Comparison of ENCODE assay signal across 23 cellular contexts in the genomic region with DNA sequence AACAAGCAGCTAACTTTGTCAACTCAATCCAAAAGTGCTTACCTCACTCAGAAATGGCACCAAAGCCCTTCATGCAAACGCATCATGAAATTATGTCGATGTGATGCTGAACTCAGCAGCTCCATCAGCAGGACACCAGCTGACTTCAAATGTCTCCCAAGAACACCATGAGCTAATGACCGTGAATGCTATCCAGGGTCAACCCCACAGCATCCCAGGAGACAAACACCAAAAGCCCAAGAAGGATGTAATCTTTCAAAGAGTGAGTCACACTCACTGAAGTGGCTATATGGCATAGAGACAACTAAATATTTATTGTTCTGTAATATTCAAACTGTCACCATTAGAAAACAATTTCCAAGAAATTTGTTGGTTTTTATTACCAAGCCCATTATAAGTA.
A peak's percentile ranks its signal among the peaks of the same experiment; 100 is the strongest.
DNase-seq lines count a peak whose midpoint lies in the region; FAIRE-seq and TF ChIP-seq lines count a peak whose summit lies in the region.
"Had no signal": no experiment of that assay in that cellular context is flagged by ENCODE, and none has a peak within 500 bp of the region (broad histone marks: within the 10 kb centered on the region; RNA-seq: fewer than 3 reads in every experiment).

No MANE protein-coding gene starts in this region.

- no peak overlapping the region for H4K5ac ChIP-seq in H9 (ENCODE audit: insufficient read length, low read depth, low read length)

- no peak overlapping the region for H2BK120ac ChIP-seq in H9 (ENCODE audit: low read depth, low read length, poor library complexity, severe bottlenecking)

- no peak overlapping the region for H3K23ac ChIP-seq in H9 (ENCODE audit: insufficient read length, low read depth, low read length)

- no peak overlapping the region for H2BK20ac ChIP-seq in H9 (ENCODE audit: low read depth, low read length, poor library complexity, severe bottlenecking)

- no peak overlapping the region for H4K8ac ChIP-seq in H9 (replicated peaks; ENCODE audit: insufficient read length, low read depth, low read length)

- no peaks in the 10 kb centered on the region for H3K79me2 ChIP-seq in H9 (ENCODE audit: insufficient read depth, low read length)

- no peaks in the 10 kb centered on the region for H3K27me3 ChIP-seq in H9 (ENCODE audit: insufficient read depth, low read length)
- H3K27me3 ChIP-seq: sigmoid colon had no signal

- no CpG with 5 or more reads among the region's 3 CpGs for WGBS in H9 (ENCODE audit: extremely low coverage, insufficient read length, low lambda C conversion rate)

- H3T11ph ChIP-seq in H9 (ENCODE audit: low read length) = no peak overlapping the region

- H3K36me3 Mint-ChIP-seq in H9 (ENCODE audit: insufficient read depth in 1 of 3, low read depth in 3 of 3) = no peaks in the 10 kb centered on the region

- H3K4me1 Mint-ChIP-seq in H9 = no peaks in the 10 kb centered on the region
- H3K4me1 Mint-ChIP-seq: activated CD4-positive, alpha-beta T cell treated with anti-CD3 and anti-CD28 coated beads for 36 hours; endodermal cell had no signal

- H2BK5ac ChIP-seq in H9 (ENCODE audit: insufficient read length, low read length) = no peak overlapping the region

- no peak overlapping the region for H3K4me3 Mint-ChIP-seq in H9
- H3K4me3 Mint-ChIP-seq: activated CD4-positive, alpha-beta T cell treated with anti-CD3 and anti-CD28 coated beads for 36 hours; B cell; endodermal cell had no signal

- no peak overlapping the region for H2AK5ac ChIP-seq in H9 (ENCODE audit: insufficient read length, low read length)

- TF ChIP-seq CTCF in cardiac fibroblast (IDR thresholded peaks at IDR 0.05; ENCODE audit: low read depth, low read length) (no peak), H9 (conservative IDR thresholded peaks at IDR 0.05) (no peak)

- H3K23me2 ChIP-seq in H9 (ENCODE audit: insufficient read length, low read depth, low read length, poor library complexity, severe bottlenecking) = no peaks in the 10 kb centered on the region

- no peak overlapping the region for H3K56ac ChIP-seq in H9 (ENCODE audit: insufficient read length, low read depth, low read length)

- DNase-seq in EH (ENCODE audit: low read depth) (peak; percentile 83), M059J (ENCODE audit: low read depth) (peak; percentile 53), cardiac fibroblast (ENCODE audit: low read depth in 2 of 2) (peak; percentile 23 to 87), myocyte (ENCODE audit: low read depth) (peak; percentile 17), H54 (ENCODE audit: insufficient read length, low spot score) (no peak), H9 (no peak), AG08396 (ENCODE audit: low spot score) (no peak)
- DNase-seq: activated CD4-positive, alpha-beta T cell treated with anti-CD3 and anti-CD28 coated beads for 36 hours; amygdala; Calu3; endodermal cell; foreskin melanocyte; GDM1; Karpas-422; NCI-H1105; NCI-H526 treated with DMSO at 0.1 percent for 48 hours; occipital lobe; OCI-M1; sigmoid colon; T1000 had no signal

- TF ChIP-seq POLR2A in H54 (IDR thresholded peaks at IDR 0.05; ENCODE audit: low read depth, low read length) = no peak

- FAIRE-seq in H54 (lab: Jason Lieb, UNC) = no peak
- FAIRE-seq: GM12891 had no signal

- no peaks in the 10 kb centered on the region; the same call in 1 of the 2 replicates for H3K27me3 Mint-ChIP-seq in H9 (ENCODE audit: low read depth)
- H3K27me3 Mint-ChIP-seq: activated CD4-positive, alpha-beta T cell treated with anti-CD3 and anti-CD28 coated beads for 36 hours; B cell had no signal

- H4K91ac ChIP-seq in H9 (ENCODE audit: insufficient read length, low read depth, low read length) = no peak overlapping the region

- H3K27ac Mint-ChIP-seq in H9 = no peak overlapping the region
- H3K27ac Mint-ChIP-seq: activated CD4-positive, alpha-beta T cell treated with anti-CD3 and anti-CD28 coated beads for 36 hours; B cell; endodermal cell had no signal

- no peaks in the 10 kb centered on the region for H3K9me3 ChIP-seq in H9 (ENCODE audit: control insufficient read depth, low read depth, low read length)
- H3K9me3 ChIP-seq: sigmoid colon had no signal

- no peak overlapping the region for H2BK12ac ChIP-seq in H9 (ENCODE audit: insufficient read length, low read depth, low read length)

- no peak overlapping the region for H3K4ac ChIP-seq in H9 (ENCODE audit: low read depth, low read length)

- H3K9me3 Mint-ChIP-seq in H9 = no peaks in the 10 kb centered on the region
- H3K9me3 Mint-ChIP-seq: endodermal cell had no signal

- H3K27ac ChIP-seq in H9 (ENCODE audit: insufficient read length, low read depth, low read length) = no peak overlapping the region
- H3K27ac ChIP-seq: sigmoid colon, SK-N-MC had no signal

- H3K9ac ChIP-seq in H9 (ENCODE audit: extremely low read depth, insufficient read length, low read length) = no peak overlapping the region

- no peak overlapping the region for H2BK15ac ChIP-seq in H9 (ENCODE audit: low read depth, low read length)

- H3K4me3 ChIP-seq in cardiac fibroblast (replicated peaks in 1 of 2; ENCODE audit: low read depth in 2 of 2, low read length in 2 of 2) = no peak overlapping the region
- H3K4me3 ChIP-seq: sigmoid colon, SK-N-MC had no signal

- no peak overlapping the region for H2AFZ ChIP-seq in H9 (ENCODE audit: low read length)

- no peaks in the 10 kb centered on the region for H4K20me1 ChIP-seq in H9 (ENCODE audit: control insufficient read depth, insufficient read depth, insufficient read length)

- no peak overlapping the region for H3K18ac ChIP-seq in H9 (ENCODE audit: insufficient read length, low read depth, low read length)

- no peak overlapping the region for H3K14ac ChIP-seq in H9 (ENCODE audit: insufficient read depth, low read length)

- no peaks in the 10 kb centered on the region for H3K4me1 ChIP-seq in H9 (ENCODE audit: insufficient read depth, low read length)
- H3K4me1 ChIP-seq: sigmoid colon had no signal

- no peak overlapping the region for H3K4me2 ChIP-seq in H9 (ENCODE audit: insufficient read depth, insufficient read length, low read length)

- H3K79me1 ChIP-seq in H9 (ENCODE audit: insufficient read depth, low read depth, low read length, poor library complexity, severe bottlenecking) = no peaks in the 10 kb centered on the region

Comparison
In these comparisons a context has a peak if more than half of its experiments do, and no peak if none do; other contexts are left out.
1. DNase-seq: peak in EH (single experiment), M059J (single experiment), cardiac fibroblast (2 of 2) and myocyte (single experiment); none in H54 (single experiment), H9 (single experiment) and AG08396 (single experiment).